10 cellular contexts compared by ENCODE assay signal in genomic region chr20:4820833-4821518, GRCh38. TPM values are rescaled to one million over a fixed set of nuclear protein-coding genes. Genes with fewer than 3 reads are reported as not detected.
DNase-seq lines count a peak whose midpoint lies in the region; ATAC-seq and TF ChIP-seq lines count a peak whose summit lies in the region.
"Had no signal": no experiment of that assay in that cellular context is flagged by ENCODE, and none has a peak within 500 bp of the region (broad histone marks: within the 10 kb centered on the region; RNA-seq: fewer than 3 reads in every experiment).

No MANE protein-coding gene starts in this region.

- 66 to 71% methylated on average over 13 to 14 of the region's 14 CpGs for WGBS in tibial nerve, 2 donors

- peaks cover 37% of the 10 kb centered on the region for H3K4me1 Mint-ChIP-seq in activated T-cell treated with anti-CD3 and anti-CD28 coated beads, Interleukin-2, amount 50 U/mL, for 4 hours (ENCODE audit: low read depth)
- peaks cover 29% of the 10 kb centered on the region for H3K4me1 Mint-ChIP-seq in T-helper 17 cell
- H3K4me1 Mint-ChIP-seq in glutamatergic neuron (ENCODE audit: low read depth, unreplicated experiment), result peaks cover 23% of the 10 kb centered on the region

- H3K4me3 ChIP-seq in tibial nerve, result peak overlapping the region in 1 of 4 donors; percentile 65

- H3K4me1 ChIP-seq in tibial nerve, result peaks cover 0 to 50% (median 12%) of the 10 kb centered on the region in 4 donors
- H3K4me1 ChIP-seq: foreskin keratinocyte had no signal

- H3K9me3 ChIP-seq in T-helper 17 cell (ENCODE audit: control insufficient read depth, low read length, poor library complexity, severe bottlenecking) (no peaks in the 10 kb centered on the region), tibial nerve (no peaks in the 10 kb centered on the region)

- no peaks in the 10 kb centered on the region for H3K9me3 Mint-ChIP-seq in activated T-cell treated with anti-CD3 and anti-CD28 coated beads, Interleukin-2, amount 50 U/mL, for 4 hours
- peaks cover 12% of the 10 kb centered on the region for H3K9me3 Mint-ChIP-seq in glutamatergic neuron (ENCODE audit: unreplicated experiment)

- H3K27ac Mint-ChIP-seq in T-helper 17 cell (peak overlapping the region; percentile 92), glutamatergic neuron (ENCODE audit: unreplicated experiment) (peak overlapping the region; percentile 79)

- H3K27ac ChIP-seq in tibial nerve, result peak overlapping the region in 3 of 4 donors; percentile 14 to 69 (median 50)
- H3K27ac ChIP-seq: foreskin keratinocyte had no signal

- TF ChIP-seq CTCF in glutamatergic neuron (IDR thresholded peaks at IDR 0.05; ENCODE audit: partially characterized antibody, unreplicated experiment) (no peak), tibial nerve (IDR thresholded peaks at IDR 0.05) (no peak), GM13976 (IDR thresholded peaks at IDR 0.05; ENCODE audit: borderline replicate concordance, control extremely low read depth, extremely low read depth, insufficient read depth, missing control alignments) (no peak)

- H3K4me3 Mint-ChIP-seq in activated T-cell treated with anti-CD3 and anti-CD28 coated beads, Interleukin-2, amount 50 U/mL, for 4 hours, result peak overlapping the region; percentile 82
- H3K4me3 Mint-ChIP-seq in T-helper 17 cell (peak overlapping the region; percentile 98), glutamatergic neuron (ENCODE audit: unreplicated experiment) (peak overlapping the region; percentile 91)

- H3K36me3 Mint-ChIP-seq in activated T-cell treated with anti-CD3 and anti-CD28 coated beads, Interleukin-2, amount 50 U/mL, for 4 hours (ENCODE audit: insufficient read depth), result peaks cover 17% of the 10 kb centered on the region
- peaks cover 2% of the 10 kb centered on the region for H3K36me3 Mint-ChIP-seq in T-helper 17 cell (ENCODE audit: low read depth)
- peaks cover 8% of the 10 kb centered on the region for H3K36me3 Mint-ChIP-seq in glutamatergic neuron (ENCODE audit: unreplicated experiment)

- TF ChIP-seq EP300 in tibial nerve (IDR thresholded peaks at IDR 0.05), result no peak

- peaks cover 0 to 2% of the 10 kb centered on the region in 2 donors for H3K27me3 ChIP-seq in tibial nerve

- no peaks in the 10 kb centered on the region for H3K27me3 Mint-ChIP-seq in activated T-cell treated with anti-CD3 and anti-CD28 coated beads, Interleukin-2, amount 50 U/mL, for 4 hours (ENCODE audit: low read depth)
- H3K27me3 Mint-ChIP-seq in T-helper 17 cell, result no peaks in the 10 kb centered on the region
- H3K27me3 Mint-ChIP-seq in glutamatergic neuron (ENCODE audit: unreplicated experiment), result peaks cover 2% of the 10 kb centered on the region

- no peaks in the 10 kb centered on the region for H3K36me3 ChIP-seq in tibial nerve

- no peak for ATAC-seq in activated T-cell treated with anti-CD3 and anti-CD28 coated beads, Interleukin-2, amount 50 U/mL, for 4 hours
- no peak for ATAC-seq in T-helper 17 cell
- ATAC-seq in GM19452 (IDR thresholded peaks at IDR 0.05; ENCODE audit: unreplicated experiment), result no peak
- ATAC-seq: foreskin keratinocyte had no signal

- DNase-seq in activated T-cell treated with anti-CD3 and anti-CD28 coated beads, Interleukin-2, amount 50 U/mL, for 4 hours, result no peak
- DNase-seq in activated T-cell treated with anti-CD3 and anti-CD28 coated beads for 4 hours (no peak), T-helper 17 cell (no peak), glutamatergic neuron (no peak), tibial nerve (ENCODE audit: low spot score in 2 of 2) (peak in 1 of 2 donors; percentile 35), GM13976 (ENCODE audit: low spot score) (no peak), HuH-7.5 (ENCODE audit: low spot score) (no peak)
- DNase-seq: NCI-H82 had no signal

- in situ Hi-C loops in GM13976 (cut with MboI; ENCODE audit: low sequenced_read_pairs, unreplicated experiment), result no loop called here

- TF ChIP-seq POLR2A in tibial nerve (IDR thresholded peaks at IDR 0.05), result no peak

RNA-seq across cellular contexts. Expression of gene RASSF2, which starts 2.4 kb away (rescaled TPM):
- total RNA-seq in activated T-cell treated with anti-CD3 and anti-CD28 coated beads, Interleukin-2, amount 50 U/mL, for 4 hours, result 10 to 100 TPM; 17.1 to 19.8 (median 18.4) TPM
- total RNA-seq in T-helper 17 cell, result 10 to 100 TPM; 30.6 to 34.4 TPM
- total RNA-seq in glutamatergic neuron (ENCODE audit: unreplicated experiment), result 62.8 TPM
- 10 to 100 TPM; 28.2 to 48.8 (median 32.7) TPM for total RNA-seq in tibial nerve
- total RNA-seq: foreskin keratinocyte had no signal
